In the genomic region with DNA sequence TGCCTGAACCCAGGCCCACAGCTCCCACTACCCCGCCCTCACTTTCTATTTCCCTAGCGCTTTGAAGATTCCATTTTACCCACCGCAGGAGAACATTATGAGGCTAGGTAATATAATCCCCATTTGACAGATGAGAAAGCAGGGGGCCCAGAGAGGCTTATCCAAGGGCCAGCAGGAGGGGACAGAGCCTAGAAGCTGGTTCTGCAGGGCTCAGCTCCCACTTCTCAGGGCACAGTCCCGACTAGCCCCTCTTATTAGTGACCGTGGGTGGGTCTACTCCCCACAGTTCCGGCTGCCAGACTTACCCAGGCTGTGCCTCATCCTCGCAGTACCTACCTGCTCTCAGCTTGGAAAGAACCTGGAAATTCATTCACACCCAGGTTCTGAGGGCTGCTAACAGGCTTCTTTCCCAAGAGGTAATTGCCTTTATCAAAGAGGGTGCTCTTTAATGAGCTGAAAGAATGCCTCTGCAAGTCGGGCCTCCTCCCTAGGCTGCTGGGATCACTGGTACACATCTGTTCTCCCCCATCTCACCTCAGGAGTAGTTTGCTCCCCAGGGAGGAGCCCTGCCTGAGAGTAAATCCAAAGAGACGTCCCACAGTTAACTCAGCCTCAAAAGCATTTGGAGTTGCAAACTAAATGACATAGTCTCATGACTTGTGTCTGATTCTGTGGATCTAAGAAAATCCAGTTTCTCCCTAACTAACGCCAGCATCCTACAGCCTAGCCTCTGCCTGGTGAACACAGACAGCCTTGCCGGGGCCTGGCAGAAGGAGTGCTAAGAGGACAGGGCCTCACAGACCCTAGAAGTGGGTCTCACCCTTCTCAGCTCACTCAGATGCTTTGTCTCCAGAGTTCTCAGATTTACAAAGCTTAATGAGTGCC, we compare ENCODE assay signal across 8 cellular contexts.
DNase-seq lines count a peak whose midpoint lies in the region; ATAC-seq, FAIRE-seq and TF ChIP-seq lines count a peak whose summit lies in the region.

No MANE protein-coding gene starts in this region.

- no peaks in the 10 kb centered on the region for H3K9me3 ChIP-seq in effector memory CD4-positive, alpha-beta T cell (ENCODE audit: control insufficient read depth, low read length)
- no peaks in the 10 kb centered on the region for H3K9me3 ChIP-seq in parathyroid adenoma (ENCODE audit: control insufficient read depth, low read length)

- no peak overlapping the region for H2AFZ ChIP-seq in parathyroid adenoma

- no peaks in the 10 kb centered on the region for H3K27me3 ChIP-seq in effector memory CD4-positive, alpha-beta T cell (replicated peaks; ENCODE audit: control insufficient read depth, insufficient read depth, low read length, poor library complexity, severe bottlenecking)
- no peaks in the 10 kb centered on the region for H3K27me3 ChIP-seq in parathyroid adenoma (ENCODE audit: control insufficient read depth, insufficient read depth, low read length)

- no peak overlapping the region for H3K4me2 ChIP-seq in parathyroid adenoma (ENCODE audit: low read length)

- peak overlapping the region; percentile 26 for H3K27ac ChIP-seq in effector memory CD4-positive, alpha-beta T cell (ENCODE audit: insufficient read depth, low read length, poor library complexity, severe bottlenecking)
- H3K27ac ChIP-seq in parathyroid adenoma: peak overlapping the region; percentile 52

- peaks cover 18% of the 10 kb centered on the region for H3K4me1 ChIP-seq in effector memory CD4-positive, alpha-beta T cell (ENCODE audit: control insufficient read depth, insufficient read depth, low read length, poor library complexity, severe bottlenecking)
- H3K4me1 ChIP-seq in parathyroid adenoma: no peaks in the 10 kb centered on the region

- no peak overlapping the region for H3K9ac ChIP-seq in parathyroid adenoma

- TF ChIP-seq CTCF in parathyroid adenoma (IDR thresholded peaks at IDR 0.05): no peak

- peak; percentile 8 to 15 for DNase-seq in stimulated activated CD4-positive, alpha-beta T cell treated with anti-CD3 and anti-CD28 coated beads, Interleukin-1b, Interleukin-23, amount 100 ng/mL, for 4 hours (ENCODE audit: low read depth in 2 of 2)
- no peak for DNase-seq in stimulated activated CD4-positive, alpha-beta T cell treated with anti-CD3 and anti-CD28 coated beads, Interleukin-12 subunit alpha, Interleukin-12 subunit beta, amount 100 ng/mL, for 4 hours
- DNase-seq in RCC 7860 (ENCODE audit: low spot score) (peak; percentile 16), MV-4-11 (lab: John Stamatoyannopoulos, UW) (no peak), mucosa of gallbladder (ENCODE audit: low spot score) (no peak)
- DNase-seq in effector memory CD4-positive, alpha-beta T cell: no peak

- peak overlapping the region; percentile 16 for H3K4me3 ChIP-seq in effector memory CD4-positive, alpha-beta T cell (ENCODE audit: insufficient read depth, low read depth, low read length, poor library complexity, severe bottlenecking)
- H3K4me3 ChIP-seq in parathyroid adenoma (ENCODE audit: low read depth, low read length): no peak overlapping the region

- ATAC-seq in HG03045 (IDR thresholded peaks at IDR 0.05; ENCODE audit: unreplicated experiment): peak; percentile 35

- FAIRE-seq in RCC 7860 (lab: Jason Lieb, UNC): no peak

- no peaks in the 10 kb centered on the region for H3K79me2 ChIP-seq in parathyroid adenoma

- H3K36me3 ChIP-seq in effector memory CD4-positive, alpha-beta T cell (ENCODE audit: control insufficient read depth, insufficient read depth, low read length): no peaks in the 10 kb centered on the region
- no peaks in the 10 kb centered on the region for H3K36me3 ChIP-seq in parathyroid adenoma (ENCODE audit: control insufficient read depth, insufficient read depth, low read length)

Comparison
In these comparisons a context has a peak if more than half of its experiments do, and no peak if none do; other contexts are left out.
1. DNase-seq: peak in stimulated activated CD4-positive, alpha-beta T cell treated with anti-CD3 and anti-CD28 coated beads, Interleukin-1b, Interleukin-23, amount 100 ng/mL, for 4 hours (2 of 2) and RCC 7860 (single experiment); none in stimulated activated CD4-positive, alpha-beta T cell treated with anti-CD3 and anti-CD28 coated beads, Interleukin-12 subunit alpha, Interleukin-12 subunit beta, amount 100 ng/mL, for 4 hours (single experiment), effector memory CD4-positive, alpha-beta T cell (0 of 3), MV-4-11 (single experiment) and mucosa of gallbladder (single experiment).